ENCODE assay signal across 18 cellular contexts in genomic region chr10:113459672-113460280, GRCh38.
"Had no signal": no experiment of that assay in that cellular context is flagged by ENCODE, and none has a peak within 500 bp of the region (broad histone marks: within the 10 kb centered on the region; RNA-seq: fewer than 3 reads in every experiment).

No MANE protein-coding gene starts in this region.

- H3K4me3 Mint-ChIP-seq: activated CD4-positive, alpha-beta T cell treated with anti-CD3 and anti-CD28 coated beads for 36 hours; activated naive CD8-positive, alpha-beta T cell treated with anti-CD3 and anti-CD28 coated beads for 36 hours; activated T-helper 17 cell treated with anti-CD3 and anti-CD28 coated beads, Interleukin-2, amount 50 U/mL, for 72 hours; effector memory CD8-positive, alpha-beta T cell; naive thymus-derived CD4-positive, alpha-beta T cell; T-helper 2 cell treated with Interferon-gamma antibody and Interleukin-4, amounts not matched to agents 5 μg/mL and 100 μg/mL, for 36 hours had no signal

- H3K4me1 Mint-ChIP-seq: activated CD4-positive, alpha-beta T cell treated with anti-CD3 and anti-CD28 coated beads for 36 hours; activated naive CD8-positive, alpha-beta T cell treated with anti-CD3 and anti-CD28 coated beads for 36 hours; activated T-helper 17 cell treated with anti-CD3 and anti-CD28 coated beads, Interleukin-2, amount 50 U/mL, for 72 hours had no signal

- H3K9me3 Mint-ChIP-seq: activated naive CD8-positive, alpha-beta T cell treated with anti-CD3 and anti-CD28 coated beads for 36 hours; activated T-helper 17 cell treated with anti-CD3 and anti-CD28 coated beads, Interleukin-2, amount 50 U/mL, for 72 hours; effector memory CD8-positive, alpha-beta T cell; T-helper 2 cell treated with Interferon-gamma antibody and Interleukin-4, amounts not matched to agents 5 μg/mL and 100 μg/mL, for 36 hours had no signal

- ATAC-seq: activated CD4-positive, alpha-beta T cell treated with anti-CD3 and anti-CD28 coated beads for 36 hours; activated T-helper 17 cell treated with anti-CD3 and anti-CD28 coated beads, Interleukin-2, amount 50 U/mL, for 72 hours; effector memory CD8-positive, alpha-beta T cell; left cardiac atrium; naive thymus-derived CD4-positive, alpha-beta T cell had no signal

- H3K36me3 Mint-ChIP-seq: activated naive CD8-positive, alpha-beta T cell treated with anti-CD3 and anti-CD28 coated beads for 36 hours had no signal

- H3K27ac Mint-ChIP-seq: activated CD4-positive, alpha-beta T cell treated with anti-CD3 and anti-CD28 coated beads for 36 hours; activated naive CD8-positive, alpha-beta T cell treated with anti-CD3 and anti-CD28 coated beads for 36 hours; activated T-helper 17 cell treated with anti-CD3 and anti-CD28 coated beads, Interleukin-2, amount 50 U/mL, for 72 hours; effector memory CD8-positive, alpha-beta T cell; naive thymus-derived CD4-positive, alpha-beta T cell; T-helper 2 cell treated with Interferon-gamma antibody and Interleukin-4, amounts not matched to agents 5 μg/mL and 100 μg/mL, for 36 hours had no signal

- DNase-seq: activated CD4-positive, alpha-beta T cell treated with anti-CD3 and anti-CD28 coated beads for 36 hours; activated CD4-positive, alpha-beta T cell treated with anti-CD3 and anti-CD28 coated beads, Interleukin-2, amount 50 U/mL, for 48 hours; activated naive CD4-positive, alpha-beta T cell; activated naive CD8-positive, alpha-beta T cell treated with anti-CD3 and anti-CD28 coated beads for 36 hours; amygdala; effector memory CD8-positive, alpha-beta T cell; foreskin fibroblast; left cardiac atrium; mesenchymal stem cell; naive thymus-derived CD4-positive, alpha-beta T cell; posterior cingulate gyrus; stimulated activated CD4-positive, alpha-beta T cell treated with anti-CD3 and anti-CD28 coated beads, Interleukin-12 subunit alpha, Interleukin-12 subunit beta, amount 100 ng/mL, for 4 hours; stimulated activated CD4-positive, alpha-beta T cell treated with anti-CD3 and anti-CD28 coated beads, Interleukin-1b, Interleukin-23, amount 100 ng/mL, for 48 hours; stimulated activated naive CD4-positive, alpha-beta T cell treated with Interleukin-2 at 50 U/mL for 16 hours; substantia nigra; tibial artery had no signal
